In the genomic region with DNA sequence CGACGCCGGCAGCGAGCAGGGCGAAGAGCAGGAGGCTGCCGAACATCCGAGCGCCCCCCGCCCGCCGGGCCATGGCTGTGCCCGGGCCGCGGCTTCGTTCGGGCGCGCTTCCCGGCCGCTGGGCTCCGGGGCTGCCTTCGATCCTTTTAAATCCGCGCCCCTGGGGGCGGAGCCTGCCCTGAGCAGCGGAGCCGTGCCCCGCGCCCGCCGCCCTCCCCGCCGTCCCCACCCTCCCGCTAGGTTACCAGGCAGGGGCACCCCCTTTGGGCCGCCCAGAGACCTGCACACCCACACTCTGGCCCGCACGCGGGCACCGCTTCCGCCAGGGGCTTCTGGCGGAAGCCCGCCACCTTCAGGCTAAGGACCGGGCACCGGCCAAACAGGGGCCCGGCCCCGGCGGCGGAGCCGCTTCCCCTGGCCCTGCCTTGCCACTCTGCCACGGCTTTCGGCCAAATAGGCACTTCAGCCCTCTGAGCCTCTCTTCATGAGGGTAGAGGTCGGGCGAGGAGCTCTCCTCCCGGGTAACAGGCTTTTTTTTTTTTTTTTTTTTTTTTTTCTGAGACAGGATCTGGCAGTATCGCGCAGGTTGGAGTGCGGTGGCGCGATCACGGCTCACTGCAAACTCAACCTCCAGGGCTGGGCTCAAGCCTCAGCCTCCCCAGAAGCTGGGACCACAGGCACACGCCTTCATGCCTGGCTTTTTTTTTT, we compare ENCODE assay signal across 1 cellular context.
TF ChIP-seq lines count a peak whose summit lies in the region.

A gene with protein sequence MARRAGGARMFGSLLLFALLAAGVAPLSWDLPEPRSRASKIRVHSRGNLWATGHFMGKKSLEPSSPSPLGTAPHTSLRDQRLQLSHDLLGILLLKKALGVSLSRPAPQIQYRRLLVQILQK (minus strand): TSS at position 120 of the 708 bp plus-strand sequence. CDS start 47 bp downstream, at position 73.

TF ChIP-seq in HEK293, 187 proteins besides CTCF, POLR2A, EP300 and RAD21 (continued from another document and continues in another):
- TF ChIP-seq ZNF302 (tag by site-specific recombination; IDR thresholded peaks at IDR 0.05; ENCODE audit: low read depth) (no peak), RBAK (tag by site-specific recombination; IDR thresholded peaks at IDR 0.05) (no peak), ZNF175 (tag by site-specific recombination; IDR thresholded peaks at IDR 0.05) (no peak), PRDM1 (tag by site-specific recombination; IDR thresholded peaks at IDR 0.05) (no peak), EGR2 (tag by site-specific recombination; IDR thresholded peaks at IDR 0.05; ENCODE audit: low read depth) (0 out of 2 replicates have a peak, but pooled peaks have one; percentile 9), ZNF629 (tag by site-specific recombination; IDR thresholded peaks at IDR 0.05) (no peak), ZSCAN30 (tag by site-specific recombination; IDR thresholded peaks at IDR 0.05) (no peak), ZNF274 (IDR thresholded peaks at IDR 0.05; ENCODE audit: low read length) (no peak), ZNF274 (tag by site-specific recombination; IDR thresholded peaks at IDR 0.05; ENCODE audit: borderline replicate concordance) (no peak), HOXC10 (CRISPR knock-in tag; IDR thresholded peaks at IDR 0.05) (no peak), ZNF354C (tag by site-specific recombination; IDR thresholded peaks at IDR 0.05; ENCODE audit: borderline replicate concordance, low read depth) (no peak), OSR2 (tag by site-specific recombination; IDR thresholded peaks at IDR 0.05) (no peak; the same call in 1 of the 2 replicates), ZNF138 (tag by site-specific recombination; IDR thresholded peaks at IDR 0.05; ENCODE audit: borderline replicate concordance) (no peak), ZNF423 (tag by site-specific recombination; IDR thresholded peaks at IDR 0.05) (no peak), GLI2 (tag by site-specific recombination; IDR thresholded peaks at IDR 0.05; ENCODE audit: borderline replicate concordance, low read depth) (no peak), SP3 (tag by site-specific recombination; IDR thresholded peaks at IDR 0.05) (0 out of 2 replicates have a peak, but pooled peaks have one; percentile 41), ZNF521 (tag by site-specific recombination; IDR thresholded peaks at IDR 0.05) (no peak), ZNF341 (tag by site-specific recombination; IDR thresholded peaks at IDR 0.05; ENCODE audit: low read depth) (peak; percentile 87), ZNF473 (tag by site-specific recombination; IDR thresholded peaks at IDR 0.05) (no peak), ZFP37 (tag by site-specific recombination; IDR thresholded peaks at IDR 0.05) (no peak), ZNF266 (tag by site-specific recombination; IDR thresholded peaks at IDR 0.05; ENCODE audit: low read depth) (no peak), ZNF239 (tag by site-specific recombination; IDR thresholded peaks at IDR 0.05) (no peak), KLF1 (tag by site-specific recombination; IDR thresholded peaks at IDR 0.05) (no peak), ZXDB (tag by site-specific recombination; IDR thresholded peaks at IDR 0.05) (peak; percentile 73; the same call in 1 of the 2 replicates), ZNF658 (tag by site-specific recombination; IDR thresholded peaks at IDR 0.05) (no peak), ZFP3 (tag by site-specific recombination; IDR thresholded peaks at IDR 0.05; ENCODE audit: low read depth) (no peak), ZBTB21 (tag by site-specific recombination; IDR thresholded peaks at IDR 0.05) (no peak), ZEB2 (tag by site-specific recombination; IDR thresholded peaks at IDR 0.05) (0 out of 2 replicates have a peak, but pooled peaks have one; percentile 46), WT1 (tag by site-specific recombination; IDR thresholded peaks at IDR 0.05) (no peak), ZNF350 (tag by site-specific recombination; IDR thresholded peaks at IDR 0.05) (no peak), ZNF19 (tag by site-specific recombination; IDR thresholded peaks at IDR 0.05; ENCODE audit: low read depth) (no peak), ZNF221 (tag by site-specific recombination; IDR thresholded peaks at IDR 0.05; ENCODE audit: borderline replicate concordance) (no peak), ZNF10 (tag by site-specific recombination; IDR thresholded peaks at IDR 0.05) (no peak), ZNF214 (tag by site-specific recombination; IDR thresholded peaks at IDR 0.05; ENCODE audit: borderline replicate concordance) (no peak)
- TF ChIP-seq, protein P1, sequence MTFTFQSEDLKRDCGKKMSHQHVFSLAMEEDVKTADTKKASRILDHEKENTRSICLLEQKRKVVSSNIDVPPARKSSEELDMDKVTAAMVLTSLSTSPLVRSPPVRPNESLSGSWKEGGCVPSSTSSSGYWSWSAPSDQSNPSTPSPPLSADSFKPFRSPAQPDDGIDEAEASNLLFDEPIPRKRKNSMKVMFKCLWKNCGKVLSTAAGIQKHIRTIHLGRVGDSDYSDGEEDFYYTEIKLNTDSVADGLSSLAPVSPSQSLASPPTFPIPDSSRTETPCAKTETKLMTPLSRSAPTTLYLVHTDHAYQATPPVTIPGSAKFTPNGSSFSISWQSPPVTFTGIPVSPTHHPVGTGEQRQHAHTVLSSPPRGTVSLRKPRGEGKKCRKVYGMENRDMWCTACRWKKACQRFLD (tag by site-specific recombination; IDR thresholded peaks at IDR 0.05) = no peak
- TF ChIP-seq, protein P2, sequence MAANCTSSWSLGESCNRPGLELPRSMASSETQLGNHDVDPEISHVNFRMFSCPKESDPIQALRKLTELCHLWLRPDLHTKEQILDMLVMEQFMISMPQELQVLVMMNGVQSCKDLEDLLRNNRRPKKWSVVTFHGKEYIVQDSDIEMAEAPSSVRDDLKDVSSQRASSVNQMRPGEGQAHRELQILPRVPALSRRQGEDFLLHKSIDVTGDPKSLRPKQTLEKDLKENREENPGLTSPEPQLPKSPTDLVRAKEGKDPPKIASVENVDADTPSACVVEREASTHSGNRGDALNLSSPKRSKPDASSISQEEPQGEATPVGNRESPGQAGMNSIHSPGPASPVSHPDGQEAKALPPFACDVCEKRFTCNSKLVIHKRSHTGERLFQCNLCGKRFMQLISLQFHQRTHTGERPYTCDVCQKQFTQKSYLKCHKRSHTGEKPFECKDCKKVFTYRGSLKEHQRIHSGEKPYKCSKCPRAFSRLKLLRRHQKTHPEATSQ (tag by site-specific recombination; IDR thresholded peaks at IDR 0.05) = no peak
- TF ChIP-seq, protein P3, sequence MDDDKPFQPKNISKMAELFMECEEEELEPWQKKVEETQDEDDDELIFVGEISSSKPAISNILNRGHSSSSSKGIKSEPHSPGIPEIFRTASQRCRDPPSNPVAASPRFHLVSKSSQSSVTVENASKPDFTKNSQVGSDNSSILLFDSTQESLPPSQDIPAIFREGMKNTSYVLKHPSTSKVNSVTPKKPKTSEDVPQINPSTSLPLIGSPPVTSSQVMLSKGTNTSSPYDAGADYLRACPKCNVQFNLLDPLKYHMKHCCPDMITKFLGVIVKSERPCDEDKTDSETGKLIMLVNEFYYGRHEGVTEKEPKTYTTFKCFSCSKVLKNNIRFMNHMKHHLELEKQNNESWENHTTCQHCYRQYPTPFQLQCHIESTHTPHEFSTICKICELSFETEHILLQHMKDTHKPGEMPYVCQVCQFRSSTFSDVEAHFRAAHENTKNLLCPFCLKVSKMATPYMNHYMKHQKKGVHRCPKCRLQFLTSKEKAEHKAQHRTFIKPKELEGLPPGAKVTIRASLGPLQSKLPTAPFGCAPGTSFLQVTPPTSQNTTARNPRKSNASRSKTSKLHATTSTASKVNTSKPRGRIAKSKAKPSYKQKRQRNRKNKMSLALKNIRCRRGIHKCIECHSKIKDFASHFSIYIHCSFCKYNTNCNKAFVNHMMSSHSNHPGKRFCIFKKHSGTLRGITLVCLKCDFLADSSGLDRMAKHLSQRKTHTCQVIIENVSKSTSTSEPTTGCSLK (tag by site-specific recombination; IDR thresholded peaks at IDR 0.05) = no peak
- TF ChIP-seq, protein P4, sequence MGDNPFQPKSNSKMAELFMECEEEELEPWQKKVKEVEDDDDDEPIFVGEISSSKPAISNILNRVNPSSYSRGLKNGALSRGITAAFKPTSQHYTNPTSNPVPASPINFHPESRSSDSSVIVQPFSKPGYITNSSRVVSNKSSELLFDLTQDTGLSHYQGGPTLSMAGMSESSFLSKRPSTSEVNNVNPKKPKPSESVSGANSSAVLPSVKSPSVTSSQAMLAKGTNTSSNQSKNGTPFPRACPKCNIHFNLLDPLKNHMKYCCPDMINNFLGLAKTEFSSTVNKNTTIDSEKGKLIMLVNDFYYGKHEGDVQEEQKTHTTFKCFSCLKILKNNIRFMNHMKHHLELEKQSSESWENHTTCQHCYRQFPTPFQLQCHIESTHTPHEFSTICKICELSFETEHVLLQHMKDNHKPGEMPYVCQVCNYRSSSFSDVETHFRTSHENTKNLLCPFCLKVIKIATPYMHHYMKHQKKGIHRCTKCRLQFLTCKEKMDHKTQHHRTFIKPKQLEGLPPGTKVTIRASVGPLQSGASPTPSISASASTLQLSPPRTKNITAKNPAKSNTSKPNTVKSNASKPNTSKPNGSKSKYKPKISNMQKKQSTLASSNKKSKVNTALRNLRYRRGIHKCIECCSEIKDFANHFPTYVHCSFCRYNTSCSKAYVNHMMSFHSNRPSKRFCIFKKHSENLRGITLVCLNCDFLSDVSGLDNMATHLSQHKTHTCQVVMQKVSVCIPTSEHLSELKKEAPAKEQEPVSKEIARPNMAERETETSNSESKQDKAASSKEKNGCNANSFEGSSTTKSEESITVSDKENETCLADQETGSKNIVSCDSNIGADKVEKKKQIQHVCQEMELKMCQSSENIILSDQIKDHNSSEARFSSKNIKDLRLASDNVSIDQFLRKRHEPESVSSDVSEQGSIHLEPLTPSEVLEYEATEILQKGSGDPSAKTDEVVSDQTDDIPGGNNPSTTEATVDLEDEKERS (tag by site-specific recombination; IDR thresholded peaks at IDR 0.05) = no peak
- TF ChIP-seq, protein P5, sequence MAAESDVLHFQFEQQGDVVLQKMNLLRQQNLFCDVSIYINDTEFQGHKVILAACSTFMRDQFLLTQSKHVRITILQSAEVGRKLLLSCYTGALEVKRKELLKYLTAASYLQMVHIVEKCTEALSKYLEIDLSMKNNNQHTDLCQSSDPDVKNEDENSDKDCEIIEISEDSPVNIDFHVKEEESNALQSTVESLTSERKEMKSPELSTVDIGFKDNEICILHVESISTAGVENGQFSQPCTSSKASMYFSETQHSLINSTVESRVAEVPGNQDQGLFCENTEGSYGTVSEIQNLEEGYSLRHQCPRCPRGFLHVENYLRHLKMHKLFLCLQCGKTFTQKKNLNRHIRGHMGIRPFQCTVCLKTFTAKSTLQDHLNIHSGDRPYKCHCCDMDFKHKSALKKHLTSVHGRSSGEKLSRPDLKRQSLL (tag by site-specific recombination; IDR thresholded peaks at IDR 0.05) = no peak
- TF ChIP-seq, protein P6, sequence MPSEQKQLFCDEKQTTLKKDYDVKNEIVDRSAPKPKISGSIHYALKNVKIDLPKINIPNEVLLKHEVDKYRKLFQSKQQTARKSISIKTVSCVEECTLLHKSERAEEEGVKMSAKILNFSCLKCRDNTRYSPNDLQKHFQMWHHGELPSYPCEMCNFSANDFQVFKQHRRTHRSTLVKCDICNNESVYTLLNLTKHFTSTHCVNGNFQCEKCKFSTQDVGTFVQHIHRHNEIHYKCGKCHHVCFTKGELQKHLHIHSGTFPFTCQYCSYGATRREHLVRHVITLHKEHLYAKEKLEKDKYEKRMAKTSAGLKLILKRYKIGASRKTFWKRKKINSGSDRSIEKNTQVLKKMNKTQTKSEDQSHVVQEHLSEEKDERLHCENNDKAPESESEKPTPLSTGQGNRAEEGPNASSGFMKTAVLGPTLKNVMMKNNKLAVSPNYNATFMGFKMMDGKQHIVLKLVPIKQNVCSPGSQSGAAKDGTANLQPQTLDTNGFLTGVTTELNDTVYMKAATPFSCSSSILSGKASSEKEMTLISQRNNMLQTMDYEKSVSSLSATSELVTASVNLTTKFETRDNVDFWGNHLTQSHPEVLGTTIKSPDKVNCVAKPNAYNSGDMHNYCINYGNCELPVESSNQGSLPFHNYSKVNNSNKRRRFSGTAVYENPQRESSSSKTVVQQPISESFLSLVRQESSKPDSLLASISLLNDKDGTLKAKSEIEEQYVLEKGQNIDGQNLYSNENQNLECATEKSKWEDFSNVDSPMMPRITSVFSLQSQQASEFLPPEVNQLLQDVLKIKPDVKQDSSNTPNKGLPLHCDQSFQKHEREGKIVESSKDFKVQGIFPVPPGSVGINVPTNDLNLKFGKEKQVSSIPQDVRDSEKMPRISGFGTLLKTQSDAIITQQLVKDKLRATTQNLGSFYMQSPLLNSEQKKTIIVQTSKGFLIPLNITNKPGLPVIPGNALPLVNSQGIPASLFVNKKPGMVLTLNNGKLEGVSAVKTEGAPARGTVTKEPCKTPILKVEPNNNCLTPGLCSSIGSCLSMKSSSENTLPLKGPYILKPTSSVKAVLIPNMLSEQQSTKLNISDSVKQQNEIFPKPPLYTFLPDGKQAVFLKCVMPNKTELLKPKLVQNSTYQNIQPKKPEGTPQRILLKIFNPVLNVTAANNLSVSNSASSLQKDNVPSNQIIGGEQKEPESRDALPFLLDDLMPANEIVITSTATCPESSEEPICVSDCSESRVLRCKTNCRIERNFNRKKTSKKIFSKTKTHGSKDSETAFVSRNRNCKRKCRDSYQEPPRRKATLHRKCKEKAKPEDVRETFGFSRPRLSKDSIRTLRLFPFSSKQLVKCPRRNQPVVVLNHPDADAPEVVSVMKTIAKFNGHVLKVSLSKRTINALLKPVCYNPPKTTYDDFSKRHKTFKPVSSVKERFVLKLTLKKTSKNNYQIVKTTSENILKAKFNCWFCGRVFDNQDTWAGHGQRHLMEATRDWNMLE (tag by site-specific recombination; conservative IDR thresholded peaks at IDR 0.05; ENCODE audit: low read depth) = no peak
- TF ChIP-seq, protein P7, sequence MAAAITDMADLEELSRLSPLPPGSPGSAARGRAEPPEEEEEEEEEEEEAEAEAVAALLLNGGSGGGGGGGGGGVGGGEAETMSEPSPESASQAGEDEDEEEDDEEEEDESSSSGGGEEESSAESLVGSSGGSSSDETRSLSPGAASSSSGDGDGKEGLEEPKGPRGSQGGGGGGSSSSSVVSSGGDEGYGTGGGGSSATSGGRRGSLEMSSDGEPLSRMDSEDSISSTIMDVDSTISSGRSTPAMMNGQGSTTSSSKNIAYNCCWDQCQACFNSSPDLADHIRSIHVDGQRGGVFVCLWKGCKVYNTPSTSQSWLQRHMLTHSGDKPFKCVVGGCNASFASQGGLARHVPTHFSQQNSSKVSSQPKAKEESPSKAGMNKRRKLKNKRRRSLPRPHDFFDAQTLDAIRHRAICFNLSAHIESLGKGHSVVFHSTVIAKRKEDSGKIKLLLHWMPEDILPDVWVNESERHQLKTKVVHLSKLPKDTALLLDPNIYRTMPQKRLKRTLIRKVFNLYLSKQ (tag by site-specific recombination; IDR thresholded peaks at IDR 0.05; ENCODE audit: borderline replicate concordance) = no peak
- TF ChIP-seq, protein P8, sequence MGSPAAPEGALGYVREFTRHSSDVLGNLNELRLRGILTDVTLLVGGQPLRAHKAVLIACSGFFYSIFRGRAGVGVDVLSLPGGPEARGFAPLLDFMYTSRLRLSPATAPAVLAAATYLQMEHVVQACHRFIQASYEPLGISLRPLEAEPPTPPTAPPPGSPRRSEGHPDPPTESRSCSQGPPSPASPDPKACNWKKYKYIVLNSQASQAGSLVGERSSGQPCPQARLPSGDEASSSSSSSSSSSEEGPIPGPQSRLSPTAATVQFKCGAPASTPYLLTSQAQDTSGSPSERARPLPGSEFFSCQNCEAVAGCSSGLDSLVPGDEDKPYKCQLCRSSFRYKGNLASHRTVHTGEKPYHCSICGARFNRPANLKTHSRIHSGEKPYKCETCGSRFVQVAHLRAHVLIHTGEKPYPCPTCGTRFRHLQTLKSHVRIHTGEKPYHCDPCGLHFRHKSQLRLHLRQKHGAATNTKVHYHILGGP (tag by site-specific recombination; IDR thresholded peaks at IDR 0.05) = no peak
